Comparison of ENCODE assay signal across 2 cellular contexts in the genomic region with DNA sequence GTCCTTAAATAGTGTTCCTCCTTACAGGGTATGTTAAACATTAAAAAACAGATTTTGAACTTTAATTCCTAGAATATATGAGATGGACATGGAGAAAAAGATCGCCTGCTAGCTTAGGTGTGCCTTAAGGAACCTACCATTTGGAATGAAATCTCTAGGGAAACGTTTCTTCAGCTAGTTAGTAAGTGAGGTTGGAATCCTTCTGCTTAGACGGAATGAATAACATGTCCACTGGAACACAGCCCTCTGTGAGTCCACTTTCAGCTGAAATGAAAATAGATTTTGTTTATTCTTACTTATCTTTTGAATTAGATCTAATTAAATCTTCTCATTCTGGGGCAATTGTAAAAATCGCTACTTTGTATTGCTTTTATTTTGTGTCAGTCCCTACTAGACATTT.
TF ChIP-seq lines count a peak whose summit lies in the region.

No MANE protein-coding gene starts in this region.

TF ChIP-seq in GM12878, 131 proteins besides CTCF, POLR2A, EP300 and RAD21 (continues in another document):
- TF ChIP-seq EGR1 (IDR thresholded peaks at IDR 0.05; ENCODE audit: borderline replicate concordance in 1 of 2, low read depth in 2 of 2, low read length in 2 of 2), result no peak
- no peak for TF ChIP-seq EED (IDR thresholded peaks at IDR 0.05; ENCODE audit: low read depth)
- no peak for TF ChIP-seq CBFB (IDR thresholded peaks at IDR 0.05; ENCODE audit: low read depth)
- TF ChIP-seq, protein P1, sequence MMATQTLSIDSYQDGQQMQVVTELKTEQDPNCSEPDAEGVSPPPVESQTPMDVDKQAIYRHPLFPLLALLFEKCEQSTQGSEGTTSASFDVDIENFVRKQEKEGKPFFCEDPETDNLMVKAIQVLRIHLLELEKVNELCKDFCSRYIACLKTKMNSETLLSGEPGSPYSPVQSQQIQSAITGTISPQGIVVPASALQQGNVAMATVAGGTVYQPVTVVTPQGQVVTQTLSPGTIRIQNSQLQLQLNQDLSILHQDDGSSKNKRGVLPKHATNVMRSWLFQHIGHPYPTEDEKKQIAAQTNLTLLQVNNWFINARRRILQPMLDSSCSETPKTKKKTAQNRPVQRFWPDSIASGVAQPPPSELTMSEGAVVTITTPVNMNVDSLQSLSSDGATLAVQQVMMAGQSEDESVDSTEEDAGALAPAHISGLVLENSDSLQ (IDR thresholded peaks at IDR 0.05), result no peak
- TF ChIP-seq, protein P2, sequence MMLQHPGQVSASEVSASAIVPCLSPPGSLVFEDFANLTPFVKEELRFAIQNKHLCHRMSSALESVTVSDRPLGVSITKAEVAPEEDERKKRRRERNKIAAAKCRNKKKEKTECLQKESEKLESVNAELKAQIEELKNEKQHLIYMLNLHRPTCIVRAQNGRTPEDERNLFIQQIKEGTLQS (IDR thresholded peaks at IDR 0.05; ENCODE audit: borderline replicate concordance, extremely low read depth, low read depth, low read length), result no peak
- no peak for TF ChIP-seq SIX5 (IDR thresholded peaks at IDR 0.05; ENCODE audit: low read depth, low read length, severe bottlenecking)
- TF ChIP-seq, protein P3, sequence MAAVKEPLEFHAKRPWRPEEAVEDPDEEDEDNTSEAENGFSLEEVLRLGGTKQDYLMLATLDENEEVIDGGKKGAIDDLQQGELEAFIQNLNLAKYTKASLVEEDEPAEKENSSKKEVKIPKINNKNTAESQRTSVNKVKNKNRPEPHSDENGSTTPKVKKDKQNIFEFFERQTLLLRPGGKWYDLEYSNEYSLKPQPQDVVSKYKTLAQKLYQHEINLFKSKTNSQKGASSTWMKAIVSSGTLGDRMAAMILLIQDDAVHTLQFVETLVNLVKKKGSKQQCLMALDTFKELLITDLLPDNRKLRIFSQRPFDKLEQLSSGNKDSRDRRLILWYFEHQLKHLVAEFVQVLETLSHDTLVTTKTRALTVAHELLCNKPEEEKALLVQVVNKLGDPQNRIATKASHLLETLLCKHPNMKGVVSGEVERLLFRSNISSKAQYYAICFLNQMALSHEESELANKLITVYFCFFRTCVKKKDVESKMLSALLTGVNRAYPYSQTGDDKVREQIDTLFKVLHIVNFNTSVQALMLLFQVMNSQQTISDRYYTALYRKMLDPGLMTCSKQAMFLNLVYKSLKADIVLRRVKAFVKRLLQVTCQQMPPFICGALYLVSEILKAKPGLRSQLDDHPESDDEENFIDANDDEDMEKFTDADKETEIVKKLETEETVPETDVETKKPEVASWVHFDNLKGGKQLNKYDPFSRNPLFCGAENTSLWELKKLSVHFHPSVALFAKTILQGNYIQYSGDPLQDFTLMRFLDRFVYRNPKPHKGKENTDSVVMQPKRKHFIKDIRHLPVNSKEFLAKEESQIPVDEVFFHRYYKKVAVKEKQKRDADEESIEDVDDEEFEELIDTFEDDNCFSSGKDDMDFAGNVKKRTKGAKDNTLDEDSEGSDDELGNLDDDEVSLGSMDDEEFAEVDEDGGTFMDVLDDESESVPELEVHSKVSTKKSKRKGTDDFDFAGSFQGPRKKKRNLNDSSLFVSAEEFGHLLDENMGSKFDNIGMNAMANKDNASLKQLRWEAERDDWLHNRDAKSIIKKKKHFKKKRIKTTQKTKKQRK (IDR thresholded peaks at IDR 0.05; ENCODE audit: low read depth, low read length), result no peak
- no peak for TF ChIP-seq STAT1 (conservative IDR thresholded peaks at IDR 0.05)
- TF ChIP-seq, protein P4, sequence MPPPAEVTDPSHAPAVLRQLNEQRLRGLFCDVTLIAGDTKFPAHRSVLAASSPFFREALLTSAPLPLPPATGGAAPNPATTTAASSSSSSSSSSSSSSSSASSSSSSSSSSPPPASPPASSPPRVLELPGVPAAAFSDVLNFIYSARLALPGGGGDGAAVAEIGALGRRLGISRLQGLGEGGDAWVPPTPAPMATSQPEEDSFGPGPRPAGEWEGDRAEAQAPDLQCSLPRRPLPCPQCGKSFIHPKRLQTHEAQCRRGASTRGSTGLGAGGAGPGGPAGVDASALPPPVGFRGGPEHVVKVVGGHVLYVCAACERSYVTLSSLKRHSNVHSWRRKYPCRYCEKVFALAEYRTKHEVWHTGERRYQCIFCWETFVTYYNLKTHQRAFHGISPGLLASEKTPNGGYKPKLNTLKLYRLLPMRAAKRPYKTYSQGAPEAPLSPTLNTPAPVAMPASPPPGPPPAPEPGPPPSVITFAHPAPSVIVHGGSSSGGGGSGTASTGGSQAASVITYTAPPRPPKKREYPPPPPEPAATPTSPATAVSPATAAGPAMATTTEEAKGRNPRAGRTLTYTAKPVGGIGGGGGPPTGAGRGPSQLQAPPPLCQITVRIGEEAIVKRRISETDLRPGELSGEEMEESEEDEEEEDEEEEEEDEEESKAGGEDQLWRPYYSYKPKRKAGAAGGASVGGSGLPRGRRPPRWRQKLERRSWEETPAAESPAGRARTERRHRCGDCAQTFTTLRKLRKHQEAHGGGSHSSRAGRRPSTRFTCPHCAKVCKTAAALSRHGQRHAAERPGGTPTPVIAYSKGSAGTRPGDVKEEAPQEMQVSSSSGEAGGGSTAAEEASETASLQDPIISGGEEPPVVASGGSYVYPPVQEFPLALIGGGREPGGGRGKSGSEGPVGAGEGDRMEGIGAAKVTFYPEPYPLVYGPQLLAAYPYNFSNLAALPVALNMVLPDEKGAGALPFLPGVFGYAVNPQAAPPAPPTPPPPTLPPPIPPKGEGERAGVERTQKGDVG (CRISPR knock-in tag; IDR thresholded peaks at IDR 0.05), result no peak
- TF ChIP-seq, protein P5, sequence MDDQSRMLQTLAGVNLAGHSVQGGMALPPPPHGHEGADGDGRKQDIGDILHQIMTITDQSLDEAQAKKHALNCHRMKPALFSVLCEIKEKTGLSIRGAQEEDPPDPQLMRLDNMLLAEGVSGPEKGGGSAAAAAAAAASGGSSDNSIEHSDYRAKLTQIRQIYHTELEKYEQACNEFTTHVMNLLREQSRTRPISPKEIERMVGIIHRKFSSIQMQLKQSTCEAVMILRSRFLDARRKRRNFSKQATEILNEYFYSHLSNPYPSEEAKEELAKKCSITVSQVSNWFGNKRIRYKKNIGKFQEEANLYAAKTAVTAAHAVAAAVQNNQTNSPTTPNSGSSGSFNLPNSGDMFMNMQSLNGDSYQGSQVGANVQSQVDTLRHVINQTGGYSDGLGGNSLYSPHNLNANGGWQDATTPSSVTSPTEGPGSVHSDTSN (IDR thresholded peaks at IDR 0.05; ENCODE audit: insufficient replicate concordance, low read depth, low read length), result no peak
- no peak for TF ChIP-seq HDAC2 (IDR thresholded peaks at IDR 0.05)
- TF ChIP-seq ATF7 (IDR thresholded peaks at IDR 0.05; ENCODE audit: low read depth), result no peak

TF ChIP-seq in GM23338, 12 proteins besides CTCF, POLR2A, EP300 and RAD21:
- TF ChIP-seq STAT1 (IDR thresholded peaks at IDR 0.05; ENCODE audit: unreplicated experiment) (no peak), ZNF331 (CRISPR knock-in tag; IDR thresholded peaks at IDR 0.05; ENCODE audit: low read depth) (no peak), CREB1 (CRISPR knock-in tag; IDR thresholded peaks at IDR 0.05; ENCODE audit: low read depth) (no peak), ZNF114 (CRISPR knock-in tag; IDR thresholded peaks at IDR 0.05) (no peak), POLR2AphosphoS5 (IDR thresholded peaks at IDR 0.05; ENCODE audit: low read depth) (no peak)
- TF ChIP-seq, protein P6, sequence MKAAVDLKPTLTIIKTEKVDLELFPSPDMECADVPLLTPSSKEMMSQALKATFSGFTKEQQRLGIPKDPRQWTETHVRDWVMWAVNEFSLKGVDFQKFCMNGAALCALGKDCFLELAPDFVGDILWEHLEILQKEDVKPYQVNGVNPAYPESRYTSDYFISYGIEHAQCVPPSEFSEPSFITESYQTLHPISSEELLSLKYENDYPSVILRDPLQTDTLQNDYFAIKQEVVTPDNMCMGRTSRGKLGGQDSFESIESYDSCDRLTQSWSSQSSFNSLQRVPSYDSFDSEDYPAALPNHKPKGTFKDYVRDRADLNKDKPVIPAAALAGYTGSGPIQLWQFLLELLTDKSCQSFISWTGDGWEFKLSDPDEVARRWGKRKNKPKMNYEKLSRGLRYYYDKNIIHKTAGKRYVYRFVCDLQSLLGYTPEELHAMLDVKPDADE (IDR thresholded peaks at IDR 0.05), result no peak
- TF ChIP-seq, protein P7, sequence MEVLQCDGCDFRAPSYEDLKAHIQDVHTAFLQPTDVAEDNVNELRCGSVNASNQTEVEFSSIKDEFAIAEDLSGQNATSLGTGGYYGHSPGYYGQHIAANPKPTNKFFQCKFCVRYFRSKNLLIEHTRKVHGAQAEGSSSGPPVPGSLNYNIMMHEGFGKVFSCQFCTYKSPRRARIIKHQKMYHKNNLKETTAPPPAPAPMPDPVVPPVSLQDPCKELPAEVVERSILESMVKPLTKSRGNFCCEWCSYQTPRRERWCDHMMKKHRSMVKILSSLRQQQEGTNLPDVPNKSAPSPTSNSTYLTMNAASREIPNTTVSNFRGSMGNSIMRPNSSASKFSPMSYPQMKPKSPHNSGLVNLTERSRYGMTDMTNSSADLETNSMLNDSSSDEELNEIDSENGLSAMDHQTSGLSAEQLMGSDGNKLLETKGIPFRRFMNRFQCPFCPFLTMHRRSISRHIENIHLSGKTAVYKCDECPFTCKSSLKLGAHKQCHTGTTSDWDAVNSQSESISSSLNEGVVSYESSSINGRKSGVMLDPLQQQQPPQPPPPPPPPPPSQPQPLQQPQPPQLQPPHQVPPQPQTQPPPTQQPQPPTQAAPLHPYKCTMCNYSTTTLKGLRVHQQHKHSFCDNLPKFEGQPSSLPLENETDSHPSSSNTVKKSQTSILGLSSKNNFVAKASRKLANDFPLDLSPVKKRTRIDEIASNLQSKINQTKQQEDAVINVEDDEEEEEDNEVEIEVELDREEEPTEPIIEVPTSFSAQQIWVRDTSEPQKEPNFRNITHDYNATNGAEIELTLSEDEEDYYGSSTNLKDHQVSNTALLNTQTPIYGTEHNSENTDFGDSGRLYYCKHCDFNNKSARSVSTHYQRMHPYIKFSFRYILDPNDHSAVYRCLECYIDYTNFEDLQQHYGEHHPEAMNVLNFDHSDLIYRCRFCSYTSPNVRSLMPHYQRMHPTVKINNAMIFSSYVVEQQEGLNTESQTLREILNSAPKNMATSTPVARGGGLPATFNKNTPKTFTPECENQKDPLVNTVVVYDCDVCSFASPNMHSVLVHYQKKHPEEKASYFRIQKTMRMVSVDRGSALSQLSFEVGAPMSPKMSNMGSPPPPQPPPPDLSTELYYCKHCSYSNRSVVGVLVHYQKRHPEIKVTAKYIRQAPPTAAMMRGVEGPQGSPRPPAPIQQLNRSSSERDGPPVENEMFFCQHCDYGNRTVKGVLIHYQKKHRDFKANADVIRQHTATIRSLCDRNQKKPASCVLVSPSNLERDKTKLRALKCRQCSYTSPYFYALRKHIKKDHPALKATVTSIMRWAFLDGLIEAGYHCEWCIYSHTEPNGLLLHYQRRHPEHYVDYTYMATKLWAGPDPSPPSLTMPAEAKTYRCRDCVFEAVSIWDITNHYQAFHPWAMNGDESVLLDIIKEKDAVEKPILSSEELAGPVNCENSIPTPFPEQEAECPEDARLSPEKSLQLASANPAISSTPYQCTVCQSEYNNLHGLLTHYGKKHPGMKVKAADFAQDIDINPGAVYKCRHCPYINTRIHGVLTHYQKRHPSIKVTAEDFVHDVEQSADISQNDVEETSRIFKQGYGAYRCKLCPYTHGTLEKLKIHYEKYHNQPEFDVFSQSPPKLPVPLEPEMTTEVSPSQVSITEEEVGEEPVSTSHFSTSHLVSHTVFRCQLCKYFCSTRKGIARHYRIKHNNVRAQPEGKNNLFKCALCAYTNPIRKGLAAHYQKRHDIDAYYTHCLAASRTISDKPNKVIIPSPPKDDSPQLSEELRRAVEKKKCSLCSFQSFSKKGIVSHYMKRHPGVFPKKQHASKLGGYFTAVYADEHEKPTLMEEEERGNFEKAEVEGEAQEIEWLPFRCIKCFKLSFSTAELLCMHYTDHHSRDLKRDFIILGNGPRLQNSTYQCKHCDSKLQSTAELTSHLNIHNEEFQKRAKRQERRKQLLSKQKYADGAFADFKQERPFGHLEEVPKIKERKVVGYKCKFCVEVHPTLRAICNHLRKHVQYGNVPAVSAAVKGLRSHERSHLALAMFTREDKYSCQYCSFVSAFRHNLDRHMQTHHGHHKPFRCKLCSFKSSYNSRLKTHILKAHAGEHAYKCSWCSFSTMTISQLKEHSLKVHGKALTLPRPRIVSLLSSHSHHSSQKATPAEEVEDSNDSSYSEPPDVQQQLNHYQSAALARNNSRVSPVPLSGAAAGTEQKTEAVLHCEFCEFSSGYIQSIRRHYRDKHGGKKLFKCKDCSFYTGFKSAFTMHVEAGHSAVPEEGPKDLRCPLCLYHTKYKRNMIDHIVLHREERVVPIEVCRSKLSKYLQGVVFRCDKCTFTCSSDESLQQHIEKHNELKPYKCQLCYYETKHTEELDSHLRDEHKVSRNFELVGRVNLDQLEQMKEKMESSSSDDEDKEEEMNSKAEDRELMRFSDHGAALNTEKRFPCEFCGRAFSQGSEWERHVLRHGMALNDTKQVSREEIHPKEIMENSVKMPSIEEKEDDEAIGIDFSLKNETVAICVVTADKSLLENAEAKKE (CRISPR knock-in tag; IDR thresholded peaks at IDR 0.05), result no peak
TF ChIP-seq in GM23338: peak in this region for 0.
